In the genomic region with DNA sequence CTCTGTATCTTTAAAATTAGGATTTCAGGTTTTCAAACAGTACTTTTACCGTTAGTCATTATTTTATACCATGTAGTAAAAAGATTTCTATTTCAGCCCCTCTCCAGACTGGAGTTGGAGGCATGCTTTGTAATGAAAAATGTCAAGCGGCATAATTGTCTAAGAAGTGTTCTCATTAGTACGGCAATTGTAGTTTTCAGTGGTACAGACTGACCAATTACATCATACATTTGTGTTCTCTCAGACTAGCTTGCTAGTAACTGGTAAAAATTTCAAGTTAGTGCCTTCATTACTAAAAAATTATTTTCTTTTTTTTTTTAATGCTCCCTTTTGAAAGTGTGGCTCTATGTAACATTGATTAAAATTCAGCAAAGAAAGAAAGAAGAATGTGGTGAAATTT, we compare ENCODE assay signal across 30 cellular contexts. TPM values are rescaled to one million over a fixed set of nuclear protein-coding genes. Genes with fewer than 3 reads are reported as not detected.
"Had no signal": no experiment of that assay in that cellular context is flagged by ENCODE, and none has a peak within 500 bp of the region (broad histone marks: within the 10 kb centered on the region; RNA-seq: fewer than 3 reads in every experiment).

No MANE protein-coding gene starts in this region.

- ATAC-seq: activated CD8-positive, alpha-beta memory T cell treated with anti-CD3 and anti-CD28 coated beads, Interleukin-2, amount 10 ng/mL, durations not matched to agents 7 days and 5 days; SK-N-SH treated with all-trans-retinoic acid at 6 μM for 48 hours; WTC11 had no signal

- H3K27ac ChIP-seq: brain microvascular endothelial cell, KMS-11, Peyer's patch, RWPE1, SJSA1 had no signal

- H3K36me3 Mint-ChIP-seq: WTC11 had no signal

- H3K27me3 ChIP-seq: brain microvascular endothelial cell, Peyer's patch, SJSA1 had no signal

- H3K27ac Mint-ChIP-seq: activated CD4-positive, alpha-beta T cell treated with anti-CD3 and anti-CD28 coated beads, Interleukin-2, amount 10 ng/mL, durations not matched to agents 24 days and 14 days; activated CD8-positive, alpha-beta memory T cell treated with anti-CD3 and anti-CD28 coated beads, Interleukin-2, amount 10 ng/mL, durations not matched to agents 7 days and 5 days; activated naive CD4-positive, alpha-beta T cell treated with anti-CD3 and anti-CD28 coated beads for 36 hours; activated naive CD8-positive, alpha-beta T cell; activated T-cell treated with anti-CD3 and anti-CD28 coated beads, Interleukin-2, amount 50 U/mL, for 24 hours; activated T-helper 1 cell treated with anti-CD3 and anti-CD28 coated beads, Interleukin-12 subunit alpha, Interleukin-12 subunit beta, Interleukin-2, Interleukin-4 antibody, amounts not matched to agents 30 ng/mL and 10 ng/mL and 1 ng/mL, durations not matched to agents 14 hours and 24 hours and 36 hours; T-helper 1 cell treated with Interleukin-12 subunit alpha and Interleukin-12 subunit beta and Interleukin-4 antibody, amounts not matched to agents 30 μg/mL and 1 μg/mL, for 36 hours; WTC11 had no signal

- H3K27me3 Mint-ChIP-seq: activated CD4-positive, alpha-beta T cell treated with anti-CD3 and anti-CD28 coated beads, Interleukin-2, amount 10 ng/mL, durations not matched to agents 24 days and 14 days; activated CD8-positive, alpha-beta memory T cell treated with anti-CD3 and anti-CD28 coated beads, Interleukin-2, amount 10 ng/mL, durations not matched to agents 7 days and 5 days; activated naive CD8-positive, alpha-beta T cell; activated T-cell treated with anti-CD3 and anti-CD28 coated beads, Interleukin-2, amount 50 U/mL, for 24 hours had no signal

- H3K9me3 Mint-ChIP-seq: activated CD4-positive, alpha-beta T cell treated with anti-CD3 and anti-CD28 coated beads, Interleukin-2, amount 10 ng/mL, durations not matched to agents 24 days and 14 days; activated naive CD4-positive, alpha-beta T cell treated with anti-CD3 and anti-CD28 coated beads for 36 hours; activated T-cell treated with anti-CD3 and anti-CD28 coated beads, Interleukin-2, amount 50 U/mL, for 24 hours; activated T-helper 1 cell treated with anti-CD3 and anti-CD28 coated beads, Interleukin-12 subunit alpha, Interleukin-12 subunit beta, Interleukin-2, Interleukin-4 antibody, amounts not matched to agents 30 ng/mL and 10 ng/mL and 1 ng/mL, durations not matched to agents 14 hours and 24 hours and 36 hours; T-helper 1 cell treated with Interleukin-12 subunit alpha and Interleukin-12 subunit beta and Interleukin-4 antibody, amounts not matched to agents 30 μg/mL and 1 μg/mL, for 36 hours; WTC11 had no signal

- H3K9me3 ChIP-seq: Peyer's patch, SJSA1 had no signal

- H3K4me3 Mint-ChIP-seq: activated CD4-positive, alpha-beta T cell treated with anti-CD3 and anti-CD28 coated beads, Interleukin-2, amount 10 ng/mL, durations not matched to agents 24 days and 14 days; activated CD8-positive, alpha-beta memory T cell treated with anti-CD3 and anti-CD28 coated beads, Interleukin-2, amount 10 ng/mL, durations not matched to agents 7 days and 5 days; activated naive CD4-positive, alpha-beta T cell treated with anti-CD3 and anti-CD28 coated beads for 36 hours; activated naive CD8-positive, alpha-beta T cell; activated T-cell treated with anti-CD3 and anti-CD28 coated beads, Interleukin-2, amount 50 U/mL, for 24 hours; activated T-helper 1 cell treated with anti-CD3 and anti-CD28 coated beads, Interleukin-12 subunit alpha, Interleukin-12 subunit beta, Interleukin-2, Interleukin-4 antibody, amounts not matched to agents 30 ng/mL and 10 ng/mL and 1 ng/mL, durations not matched to agents 14 hours and 24 hours and 36 hours; T-helper 1 cell treated with Interleukin-12 subunit alpha and Interleukin-12 subunit beta and Interleukin-4 antibody, amounts not matched to agents 30 μg/mL and 1 μg/mL, for 36 hours; WTC11 had no signal

- DNase-seq: activated CD4-positive, alpha-beta T cell treated with anti-CD3 and anti-CD28 coated beads for 1 hour; activated CD4-positive, alpha-beta T cell treated with anti-CD3 and anti-CD28 coated beads, Interleukin-2, amount 10 ng/mL, durations not matched to agents 24 days and 14 days; activated CD4-positive, alpha-beta T cell treated with anti-CD3 and anti-CD28 coated beads, Interleukin-2, amount 50 U/mL, for 48 hours; activated CD8-positive, alpha-beta memory T cell treated with anti-CD3 and anti-CD28 coated beads, Interleukin-2, amount 10 ng/mL, durations not matched to agents 7 days and 5 days; activated gamma-delta T cell; activated naive CD4-positive, alpha-beta T cell treated with anti-CD3 and anti-CD28 coated beads for 36 hours; activated T-cell treated with anti-CD3 and anti-CD28 coated beads, Interleukin-2, amount 50 U/mL, for 24 hours; brain microvascular endothelial cell; NCI-H1092; NCI-H1417; NCI-H1930; NCI-H2107; NCI-H2171 treated with DMSO at 0.1 percent for 48 hours; NCI-H226; NCI-H526 treated with DMSO at 0.1 percent for 48 hours; NCI-H82; OCI-M1; Peyer's patch; SHP77; T-helper 9 cell had no signal

- H3K36me3 ChIP-seq: brain microvascular endothelial cell had no signal

- H3K4me3 ChIP-seq: Peyer's patch, SJSA1 had no signal

RNA-seq across cellular contexts. Expression of a gene that starts 36.0 kb away (rescaled TPM):
- total RNA-seq: activated CD4-positive, alpha-beta T cell treated with anti-CD3 and anti-CD28 coated beads, Interleukin-2, amount 10 ng/mL, durations not matched to agents 24 days and 14 days; activated CD8-positive, alpha-beta memory T cell treated with anti-CD3 and anti-CD28 coated beads, Interleukin-2, amount 10 ng/mL, durations not matched to agents 7 days and 5 days; activated naive CD4-positive, alpha-beta T cell treated with anti-CD3 and anti-CD28 coated beads for 36 hours; activated T-helper 1 cell treated with anti-CD3 and anti-CD28 coated beads, Interleukin-12 subunit alpha, Interleukin-12 subunit beta, Interleukin-2, Interleukin-4 antibody, amounts not matched to agents 30 ng/mL and 10 ng/mL and 1 ng/mL, durations not matched to agents 14 hours and 24 hours and 36 hours; MCF 10A; NCI-H460; SJSA1 had no signal
